In the genomic region with DNA sequence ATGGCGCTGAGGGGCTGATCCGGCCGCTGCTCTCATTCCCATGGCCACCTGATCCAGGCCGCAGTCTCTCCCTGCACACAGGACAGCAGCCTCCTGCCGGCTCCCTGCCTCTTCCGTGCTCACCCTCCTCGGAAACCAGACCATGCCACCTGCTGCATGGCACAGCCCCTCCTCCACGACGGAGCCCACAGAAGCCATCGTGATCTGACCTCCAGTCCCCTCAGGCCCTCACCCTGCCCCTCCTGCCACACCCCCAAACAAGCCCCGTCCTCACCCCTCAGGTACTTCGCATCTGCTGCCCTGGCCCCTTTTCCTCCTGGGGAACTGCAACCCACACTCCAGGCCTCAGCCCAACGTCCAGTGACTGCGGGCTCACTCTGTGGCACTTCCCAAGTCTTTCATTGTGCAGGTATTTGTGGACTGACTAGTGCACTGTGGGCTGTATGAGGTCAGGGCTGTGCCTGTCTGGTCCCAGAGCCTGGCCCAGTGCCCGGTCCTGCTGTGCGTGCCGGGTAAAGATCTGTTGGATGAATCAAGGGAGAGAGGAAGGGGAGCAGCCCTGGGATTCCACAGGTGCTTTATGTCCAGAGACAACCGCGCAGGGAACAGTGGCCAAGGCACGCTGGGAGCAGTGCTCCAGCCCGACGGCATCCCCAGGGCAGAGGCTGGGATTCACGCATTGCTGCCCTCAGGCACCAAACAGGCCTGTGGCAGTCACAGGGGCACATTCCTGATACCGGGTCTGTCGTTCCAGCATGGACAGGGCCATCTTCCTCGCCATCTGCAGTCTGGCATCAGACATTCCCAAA, we compare ENCODE assay signal across 1 cellular context.
TF ChIP-seq lines count a peak whose summit lies in the region.

No MANE protein-coding gene starts in this region.

TF ChIP-seq in IMR-90, 13 proteins besides CTCF, POLR2A, EP300 and RAD21:
- TF ChIP-seq RFX5 (IDR thresholded peaks at IDR 0.05; ENCODE audit: low read depth, low read length) (no peak), FOS (IDR thresholded peaks at IDR 0.05; ENCODE audit: low read depth, low read length) (0 out of 2 replicates have a peak, but pooled peaks have one; percentile 1), MXI1 (IDR thresholded peaks at IDR 0.05; ENCODE audit: borderline replicate concordance, low read depth, low read length) (no peak)
